1 cellular context compared by ENCODE assay signal in genomic region chr4:177952723-177953122, GRCh38.
TF ChIP-seq lines count a peak whose summit lies in the region.

No MANE protein-coding gene starts in this region.

TF ChIP-seq in GM23338, 12 proteins besides CTCF, POLR2A, EP300 and RAD21 (continued from another document):
- no peak for TF ChIP-seq ZNF462 (CRISPR knock-in tag; IDR thresholded peaks at IDR 0.05)
- TF ChIP-seq CREB1 (CRISPR knock-in tag; IDR thresholded peaks at IDR 0.05; ENCODE audit: low read depth) = no peak
- TF ChIP-seq NANOG (IDR thresholded peaks at IDR 0.05; ENCODE audit: borderline replicate concordance) = no peak
- no peak for TF ChIP-seq STAT1 (IDR thresholded peaks at IDR 0.05; ENCODE audit: unreplicated experiment)
- TF ChIP-seq EZH2 (IDR thresholded peaks at IDR 0.05; ENCODE audit: low read depth, unreplicated experiment) = no peak
TF ChIP-seq in GM23338: peak in this region for 0.
